10 cellular contexts compared by ENCODE assay signal in the genomic region with DNA sequence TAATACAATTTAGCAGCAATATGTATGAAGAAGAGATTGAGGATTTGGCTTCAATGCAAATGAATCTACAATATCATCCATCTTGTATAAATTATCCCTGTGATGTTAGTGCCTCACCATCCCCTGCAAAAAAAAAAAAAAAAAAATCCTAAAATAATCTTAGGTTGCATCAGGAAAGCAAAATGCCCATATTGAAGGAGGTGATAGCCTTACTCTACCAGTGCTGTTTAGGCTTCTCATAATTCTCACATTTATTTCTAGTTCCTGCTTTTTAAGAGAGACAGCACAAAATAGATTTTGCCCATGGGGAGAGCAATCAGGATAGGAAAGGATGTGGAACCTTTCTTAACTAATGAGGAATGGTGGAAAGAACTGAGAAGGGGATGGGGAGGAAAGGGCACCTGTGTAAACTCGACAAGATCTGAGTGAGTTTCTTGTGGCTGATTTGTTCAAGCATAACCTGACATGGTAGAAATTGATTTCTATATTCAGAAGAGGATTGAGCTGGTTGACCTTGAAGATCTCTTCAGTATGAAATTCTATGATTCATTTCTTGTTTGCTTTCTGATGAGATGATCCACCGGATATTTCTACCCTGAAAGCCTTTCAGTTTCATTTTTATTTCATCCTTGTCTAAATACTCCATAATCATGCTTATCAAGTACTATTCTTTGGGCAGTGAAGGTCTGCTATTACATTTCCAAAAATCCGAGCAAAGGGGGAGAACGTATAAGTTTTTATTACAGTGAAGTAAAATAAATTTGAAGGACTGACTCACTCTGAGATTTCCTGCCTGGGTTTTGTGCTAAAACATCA.
DNase-seq lines count a peak whose midpoint lies in the region; ATAC-seq and TF ChIP-seq lines count a peak whose summit lies in the region.
"Had no signal": no experiment of that assay in that cellular context is flagged by ENCODE, and none has a peak within 500 bp of the region (broad histone marks: within the 10 kb centered on the region; RNA-seq: fewer than 3 reads in every experiment).

No MANE protein-coding gene starts in this region.

- H3K9me3 ChIP-seq in naive thymus-derived CD4-positive, alpha-beta T cell (ENCODE audit: control insufficient read depth in 2 of 3, low read length in 3 of 3): no peaks in the 10 kb centered on the region
- H3K9me3 ChIP-seq in smooth muscle cell (replicated peaks; ENCODE audit: low read depth): no peaks in the 10 kb centered on the region

- peak overlapping the region; percentile 9 for H3K4me3 ChIP-seq in naive thymus-derived CD4-positive, alpha-beta T cell (ENCODE audit: low read length)
- H3K4me3 ChIP-seq in smooth muscle cell: no peak overlapping the region

- H3K9me3 Mint-ChIP-seq in naive thymus-derived CD4-positive, alpha-beta T cell: peaks cover 0 to 2% (median 0%) of the 10 kb centered on the region in 11 donors
- H3K9me3 Mint-ChIP-seq: dendritic cell treated with granulocyte-macrophage colony-stimulating factor and Interleukin-4, amounts not matched to agents 40 ng/mL and 50 ng/mL, for 4 days had no signal

- no peak overlapping the region for H3K9ac ChIP-seq in smooth muscle cell (ENCODE audit: low read depth)
- H3K9ac ChIP-seq: parathyroid adenoma had no signal

- peak overlapping the region; percentile 1 for H3K27ac ChIP-seq in naive thymus-derived CD4-positive, alpha-beta T cell (ENCODE audit: low read depth, low read length)
- H3K27ac ChIP-seq in smooth muscle cell (ENCODE audit: low read depth): no peak overlapping the region
- H3K27ac ChIP-seq: parathyroid adenoma had no signal

- 87% methylated on average over 4 of the region's 4 CpGs for WGBS in smooth muscle cell (ENCODE audit: low lambda C conversion rate)

- no peaks in the 10 kb centered on the region for H3K4me1 ChIP-seq in naive thymus-derived CD4-positive, alpha-beta T cell (ENCODE audit: control insufficient read depth in 2 of 2, insufficient read depth in 2 of 2, low read length in 2 of 2)
- no peaks in the 10 kb centered on the region for H3K4me1 ChIP-seq in smooth muscle cell (ENCODE audit: low read depth)

- peak overlapping the region; percentile 22 to 90 (median 70) for H3K27ac Mint-ChIP-seq in naive thymus-derived CD4-positive, alpha-beta T cell
- H3K27ac Mint-ChIP-seq: dendritic cell treated with granulocyte-macrophage colony-stimulating factor and Interleukin-4, amounts not matched to agents 40 ng/mL and 50 ng/mL, for 4 days had no signal

- peak overlapping the region in 9 of 10 donors; percentile 39 to 84 (median 73) for H3K4me3 Mint-ChIP-seq in naive thymus-derived CD4-positive, alpha-beta T cell
- H3K4me3 Mint-ChIP-seq: dendritic cell treated with granulocyte-macrophage colony-stimulating factor and Interleukin-4, amounts not matched to agents 40 ng/mL and 50 ng/mL, for 4 days had no signal

- peaks cover 6% of the 10 kb centered on the region for H3K79me2 ChIP-seq in smooth muscle cell (ENCODE audit: low read depth)

- peaks cover 0 to 5% (median 0%) of the 10 kb centered on the region in 5 donors for H3K36me3 Mint-ChIP-seq in naive thymus-derived CD4-positive, alpha-beta T cell

- no peaks in the 10 kb centered on the region for H3K27me3 ChIP-seq in naive thymus-derived CD4-positive, alpha-beta T cell (ENCODE audit: control insufficient read depth in 2 of 2, insufficient read depth in 2 of 2, low read length in 2 of 2)
- no peaks in the 10 kb centered on the region for H3K27me3 ChIP-seq in smooth muscle cell (ENCODE audit: low read depth)

- POLR2A ChIA-PET in naive thymus-derived CD4-positive, alpha-beta T cell (lab: Charles Lee): no interaction called here

- CTCF ChIA-PET in naive thymus-derived CD4-positive, alpha-beta T cell (lab: Charles Lee): no interaction called here

- no peak for TF ChIP-seq CTCF in smooth muscle cell (IDR thresholded peaks at IDR 0.05; ENCODE audit: borderline replicate concordance, insufficient read depth, poor library complexity, severe bottlenecking)

- H4K20me1 ChIP-seq in smooth muscle cell (ENCODE audit: low read depth): peaks cover 28% of the 10 kb centered on the region

- ATAC-seq in GM18517 (IDR thresholded peaks at IDR 0.05; ENCODE audit: unreplicated experiment) (peak; percentile 68), left colon (no peak)
- no peak for ATAC-seq in naive thymus-derived CD4-positive, alpha-beta T cell

- H3K4me2 ChIP-seq in smooth muscle cell: no peak overlapping the region

- H3K4me1 Mint-ChIP-seq in naive thymus-derived CD4-positive, alpha-beta T cell: peaks cover 0 to 43% (median 27%) of the 10 kb centered on the region in 7 donors

- no peaks in the 10 kb centered on the region for H3F3A ChIP-seq in smooth muscle cell (ENCODE audit: low read depth)

- H3K36me3 ChIP-seq in naive thymus-derived CD4-positive, alpha-beta T cell (ENCODE audit: control insufficient read depth in 2 of 3, insufficient read depth in 3 of 3, low read length in 3 of 3): no peaks in the 10 kb centered on the region
- H3K36me3 ChIP-seq in smooth muscle cell (ENCODE audit: low read depth): no peaks in the 10 kb centered on the region

- no peak overlapping the region for H2AFZ ChIP-seq in smooth muscle cell (ENCODE audit: low read depth)
- H2AFZ ChIP-seq: parathyroid adenoma had no signal

- DNase-seq in HPDE6-E6E7 (ENCODE audit: extremely low spot score) (peak; percentile 19), amniotic epithelial cell (ENCODE audit: low read depth) (peak; percentile 32), smooth muscle cell (lab: John Stamatoyannopoulos, UW; ENCODE audit: unreplicated experiment) (no peak), GM19240 (ENCODE audit: insufficient read length, low spot score) (no peak), left colon (no peak)
- DNase-seq in naive thymus-derived CD4-positive, alpha-beta T cell: no peak
- DNase-seq: NCI-H1105 had no signal

- no peaks in the 10 kb centered on the region for H3K27me3 Mint-ChIP-seq in naive thymus-derived CD4-positive, alpha-beta T cell
- H3K27me3 Mint-ChIP-seq: dendritic cell treated with granulocyte-macrophage colony-stimulating factor and Interleukin-4, amounts not matched to agents 40 ng/mL and 50 ng/mL, for 4 days had no signal

- intact Hi-C loops in naive thymus-derived CD4-positive, alpha-beta T cell (cut with micrococcal nuclease): no loop called here
- intact Hi-C loops in left colon (cut with DNase I, micrococcal nuclease): no loop called here

Comparison
In these comparisons a context has a peak if more than half of its experiments do, and no peak if none do; other contexts are left out.
1. DNase-seq: peak in HPDE6-E6E7 (single experiment) and amniotic epithelial cell (single experiment); none in naive thymus-derived CD4-positive, alpha-beta T cell (0 of 9), smooth muscle cell (single experiment), GM19240 (single experiment) and left colon (0 of 2).